Comparison of ENCODE assay signal across 16 cellular contexts in genomic region chr3:55724851-55725250, GRCh38.
DNase-seq lines count a peak whose midpoint lies in the region; ATAC-seq, FAIRE-seq and TF ChIP-seq lines count a peak whose summit lies in the region.
"Had no signal": no experiment of that assay in that cellular context is flagged by ENCODE, and none has a peak within 500 bp of the region (broad histone marks: within the 10 kb centered on the region; RNA-seq: fewer than 3 reads in every experiment).

No MANE protein-coding gene starts in this region.

- H3K9ac ChIP-seq in HepG2 (ENCODE audit: insufficient read depth, low read depth, low read length), result no peak overlapping the region
- H3K9ac ChIP-seq: KMS-11 had no signal

- H3K27ac ChIP-seq in HepG2 (ENCODE audit: extremely low read length, insufficient read depth, low read length) (no peak overlapping the region), PC-9 (no peak overlapping the region), small intestine (ENCODE audit: low read depth in 1 of 2, low read length in 1 of 2) (no peak overlapping the region)
- H3K27ac ChIP-seq: KMS-11 had no signal

- no peak for TF ChIP-seq RAD21 in HepG2 (CRISPR knock-in tag; IDR thresholded peaks at IDR 0.05)

- H4K20me1 ChIP-seq in HepG2 (ENCODE audit: insufficient read depth, low read length) (no peaks in the 10 kb centered on the region), PC-9 (ENCODE audit: insufficient read depth) (no peaks in the 10 kb centered on the region)

- TF ChIP-seq POLR2A in HepG2 (IDR thresholded peaks at IDR 0.05; ENCODE audit: insufficient read depth in 1 of 2, low read depth in 2 of 2, low read length in 2 of 2), result no peak

- in situ Hi-C loops in HepG2 (cut with HindIII; ENCODE audit: extremely low pct_ligation_motif_present, low pct_unique_long_range_greater_than_20kb), result loop anchor here (25.0 kb wide), 1 partner anchor 863 kb away; no protein-coding TSS in a partner anchor

- TF ChIP-seq CTCF in GM12865 (IDR thresholded peaks at IDR 0.05; ENCODE audit: insufficient read depth, low read depth, low read length, missing control alignments) (no peak), HepG2 (CRISPR knock-in tag; IDR thresholded peaks at IDR 0.05) (no peak), PC-9 (conservative IDR thresholded peaks at IDR 0.05) (no peak)

- POLR2A ChIA-PET in HepG2 (lab: Yijun Ruan, JAX) (no interaction called here), PC-9 (lab: Charles Lee; ENCODE audit: unreplicated experiment) (no interaction called here)

- ATAC-seq in GM19324 (IDR thresholded peaks at IDR 0.05; ENCODE audit: low FRiP score, unreplicated experiment) (peak; percentile 80), HG02642 (IDR thresholded peaks at IDR 0.05; ENCODE audit: poor library complexity, unreplicated experiment) (peak; percentile 79), HepG2 (no peak)
- ATAC-seq: stimulated activated naive B cell treated with anti-CD40 and anti-IgM and Interleukin-4, amounts not matched to agents 10 μg/mL and 1 μg/mL and 100 μg/mL, for 72 hours had no signal

- H3K9me3 ChIP-seq in HepG2 (ENCODE audit: low read length), result no peaks in the 10 kb centered on the region
- no peaks in the 10 kb centered on the region for H3K9me3 ChIP-seq in PC-9 (ENCODE audit: insufficient read depth, low read depth)
- no peaks in the 10 kb centered on the region for H3K9me3 ChIP-seq in small intestine (ENCODE audit: control insufficient read depth, low read depth)

- FAIRE-seq in HepG2 (lab: Jason Lieb, UNC), result no peak
- no peak for FAIRE-seq in small intestine (lab: Jason Lieb, UNC)
- FAIRE-seq: islet of Langerhans had no signal

- H2AFZ ChIP-seq in HepG2 (ENCODE audit: low read length) (no peak overlapping the region), PC-9 (no peak overlapping the region)

- DNase-seq in GM12865 (ENCODE audit: low read depth) (peak; percentile 60), LHCN-M2 (ENCODE audit: low read depth) (peak; percentile 16), HepG2 (ENCODE audit: low spot score) (no peak), PC-9 (no peak), small intestine (no peak)
- no peak for DNase-seq in activated naive CD4-positive, alpha-beta T cell (lab: John Stamatoyannopoulos, UW)
- DNase-seq: activated CD4-positive, CD25-positive, alpha-beta regulatory T cell; activated T-cell treated with anti-CD3 and anti-CD28 coated beads, Interleukin-2, amount 50 U/mL, for 48 hours; foreskin fibroblast; NCI-H2081 treated with DMSO at 0.1 percent for 48 hours; stimulated activated CD4-positive, alpha-beta T cell treated with anti-CD3 and anti-CD28 coated beads, Interleukin-2, amount 100 ng/mL, for 24 hours; stimulated activated naive B cell treated with anti-CD40 and anti-IgM and Interleukin-4, amounts not matched to agents 10 μg/mL and 1 μg/mL and 100 μg/mL, for 72 hours had no signal

- no peak overlapping the region for H3K4me2 ChIP-seq in HepG2 (ENCODE audit: low read depth, low read length)
- H3K4me2 ChIP-seq in PC-9, result no peak overlapping the region
- H3K4me2 ChIP-seq: KMS-11 had no signal

- no peaks in the 10 kb centered on the region for H3K36me3 ChIP-seq in HepG2 (replicated peaks in 1 of 2; ENCODE audit: control insufficient read depth in 1 of 2, insufficient read depth in 2 of 2, low read length in 2 of 2)
- no peaks in the 10 kb centered on the region for H3K36me3 ChIP-seq in PC-9 (ENCODE audit: low read depth)
- H3K36me3 ChIP-seq in small intestine (ENCODE audit: control insufficient read depth in 2 of 2, insufficient read depth in 2 of 2, low read length in 2 of 2), result no peaks in the 10 kb centered on the region

- H3K4me3 ChIP-seq in GM12865 (ENCODE audit: low read depth, low read length) (no peak overlapping the region), HepG2 (replicated peaks in 1 of 3; ENCODE audit: insufficient read depth in 1 of 3, low read depth in 2 of 3, low read length in 3 of 3) (no peak overlapping the region), PC-9 (no peak overlapping the region), small intestine (ENCODE audit: low read depth in 1 of 2, low read length in 2 of 2) (no peak overlapping the region)

- H3K79me2 ChIP-seq in HepG2 (ENCODE audit: insufficient read depth, low read length), result no peaks in the 10 kb centered on the region
- no peaks in the 10 kb centered on the region for H3K79me2 ChIP-seq in PC-9 (ENCODE audit: low read depth)

- no peaks in the 10 kb centered on the region for H3K27me3 ChIP-seq in HepG2 (ENCODE audit: control insufficient read depth in 1 of 2, insufficient read depth in 2 of 2, low read length in 2 of 2)
- H3K27me3 ChIP-seq in PC-9 (ENCODE audit: insufficient read depth, low read depth), result no peaks in the 10 kb centered on the region
- H3K27me3 ChIP-seq in small intestine (ENCODE audit: control insufficient read depth in 2 of 2, insufficient read depth in 2 of 2, low read length in 2 of 2), result no peaks in the 10 kb centered on the region

- H3F3A ChIP-seq in PC-9 (ENCODE audit: insufficient read depth, low read depth), result no peaks in the 10 kb centered on the region

- BruUV-seq in HepG2 (replicated peaks; lab: Mats Ljungman, UMichigan), result no TSS peak
- BruUV-seq in PC-9 (replicated peaks; lab: Mats Ljungman, UMichigan), result no TSS peak

- H3K4me1 ChIP-seq in HepG2 (ENCODE audit: insufficient read depth, low read length), result no peaks in the 10 kb centered on the region
- peaks cover 6% of the 10 kb centered on the region for H3K4me1 ChIP-seq in PC-9 (replicated peaks; ENCODE audit: insufficient read depth)
- no peaks in the 10 kb centered on the region for H3K4me1 ChIP-seq in small intestine (ENCODE audit: control insufficient read depth in 2 of 2, insufficient read depth in 1 of 2, low read depth in 1 of 2, low read length in 1 of 2)

- CTCF ChIA-PET in HepG2 (lab: Yijun Ruan, JAX; ENCODE audit: low intra/inter-chr PET ratio, low total read pairs) (no interaction called here), PC-9 (lab: Charles Lee) (interaction anchor here (0.6 kb wide), 1 partner anchor 959 kb away, joined by 3 read pairs; no protein-coding TSS in a partner anchor)

- intact Hi-C loops in HepG2 (cut with micrococcal nuclease; ENCODE audit: unreplicated experiment) (no loop called here), PC-9 (cut with micrococcal nuclease; ENCODE audit: unreplicated experiment) (loop anchor here (5.0 to 10.0 kb wide), 2 partner anchors 363 to 1300 kb away; no protein-coding TSS in a partner anchor)

- TF ChIP-seq EP300 in HepG2 (IDR thresholded peaks at IDR 0.05; ENCODE audit: low read depth in 2 of 2, low read length in 2 of 2) (no peak), HepG2 (CRISPR knock-in tag; IDR thresholded peaks at IDR 0.05; ENCODE audit: borderline replicate concordance) (no peak)

- 4% methylated on average over 2 of the region's 2 CpGs for WGBS in HepG2 (ENCODE audit: low lambda C conversion rate)
- WGBS in small intestine, 3 donors, result 71 to 73% (median 72%) methylated on average over 2 of the region's 2 CpGs

- H3K9me2 ChIP-seq in PC-9 (ENCODE audit: insufficient read depth), result no peaks in the 10 kb centered on the region

TF ChIP-seq in HepG2, 621 proteins besides CTCF, POLR2A, EP300 and RAD21:
- TF ChIP-seq ZBTB1 (CRISPR knock-in tag; IDR thresholded peaks at IDR 0.05; ENCODE audit: borderline replicate concordance) (no peak), ZSCAN25 (CRISPR knock-in tag; IDR thresholded peaks at IDR 0.05) (no peak), ZNF790 (CRISPR knock-in tag; IDR thresholded peaks at IDR 0.05; ENCODE audit: borderline replicate concordance) (no peak), RELA (CRISPR knock-in tag; IDR thresholded peaks at IDR 0.05) (no peak), ZBTB8A (CRISPR knock-in tag; IDR thresholded peaks at IDR 0.05; ENCODE audit: borderline replicate concordance, low read depth) (no peak), ZSCAN5A (CRISPR knock-in tag; IDR thresholded peaks at IDR 0.05; ENCODE audit: borderline replicate concordance) (no peak), ZNF253 (CRISPR knock-in tag; IDR thresholded peaks at IDR 0.05; ENCODE audit: borderline replicate concordance) (no peak), SP4 (CRISPR knock-in tag; IDR thresholded peaks at IDR 0.05) (no peak), MAFF (IDR thresholded peaks at IDR 0.05; ENCODE audit: low read depth, low read length) (no peak), ZNF530 (CRISPR knock-in tag; IDR thresholded peaks at IDR 0.05; ENCODE audit: low read depth) (no peak), NR2C2 (CRISPR knock-in tag; IDR thresholded peaks at IDR 0.05; ENCODE audit: borderline replicate concordance) (no peak), KLF6 (CRISPR knock-in tag; IDR thresholded peaks at IDR 0.05) (no peak), NFE2 (CRISPR knock-in tag; IDR thresholded peaks at IDR 0.05) (no peak)

Comparison
In these comparisons a context has a peak if more than half of its experiments do, and no peak if none do; other contexts are left out.
1. DNase-seq: peak in GM12865 (single experiment) and LHCN-M2 (single experiment); none in HepG2 (single experiment), PC-9 (0 of 2), small intestine (single experiment) and activated naive CD4-positive, alpha-beta T cell (0 of 4).